8 cellular contexts compared by ENCODE assay signal in genomic region chr19:2084993-2085720, GRCh38. TPM values are rescaled to one million over a fixed set of nuclear protein-coding genes. Genes with fewer than 3 reads are reported as not detected.
DNase-seq lines count a peak whose midpoint lies in the region; ATAC-seq and TF ChIP-seq lines count a peak whose summit lies in the region.

No MANE protein-coding gene starts in this region.

- H3K9me3 ChIP-seq in body of pancreas = no peaks in the 10 kb centered on the region
- no peaks in the 10 kb centered on the region for H3K9me3 ChIP-seq in mesodermal cell (ENCODE audit: control insufficient read depth, low read length)

- peaks cover 9% of the 10 kb centered on the region for H3K4me1 ChIP-seq in body of pancreas
- peaks cover 18% of the 10 kb centered on the region for H3K4me1 ChIP-seq in mesodermal cell (ENCODE audit: control insufficient read depth, insufficient read depth, low read length, poor library complexity, severe bottlenecking)

- no peak for TF ChIP-seq CTCF in body of pancreas (IDR thresholded peaks at IDR 0.05)

- H3K36me3 ChIP-seq in body of pancreas (replicated peaks in 1 of 2; ENCODE audit: insufficient read depth in 1 of 2, low read depth in 2 of 2) = peaks cover 0 to 2% of the 10 kb centered on the region in 2 donors
- peaks cover 55% of the 10 kb centered on the region for H3K36me3 ChIP-seq in mesodermal cell (ENCODE audit: control insufficient read depth, insufficient read depth, low read length)

- DNase-seq in UCSD-AML1 (lab: John Stamatoyannopoulos, UW; ENCODE audit: unreplicated experiment) = peak; percentile 94
- peak in 3 of 4 donors; percentile 43 to 82 (median 49) for DNase-seq in body of pancreas
- peak; percentile 91 for DNase-seq in stimulated activated naive B cell treated with anti-CD40 and anti-IgM and Interleukin-4, amounts not matched to agents 10 μg/mL and 1 μg/mL and 100 μg/mL, for 72 hours
- DNase-seq in NCI-H524 treated with DMSO at 0.1 percent for 48 hours (lab: John Stamatoyannopoulos, UW) = no peak
- no peak for DNase-seq in SK-N-DZ (ENCODE audit: low spot score)

- ATAC-seq in GM18498 (IDR thresholded peaks at IDR 0.05; ENCODE audit: unreplicated experiment) (peak; percentile 47), HG03196 (IDR thresholded peaks at IDR 0.05; ENCODE audit: unreplicated experiment) (peak; percentile 26), body of pancreas (no peak)
- peak; percentile 41 to 49 for ATAC-seq in stimulated activated naive B cell treated with anti-CD40 and anti-IgM and Interleukin-4, amounts not matched to agents 10 μg/mL and 1 μg/mL and 100 μg/mL, for 72 hours (replicated peaks)

- intact Hi-C loops in body of pancreas (cut with DNase I) = loop anchor here (10.0 kb wide), 1 partner anchor 160 kb away; no protein-coding TSS in a partner anchor

- H3K9me3 Mint-ChIP-seq in stimulated activated naive B cell treated with anti-CD40 and anti-IgM and Interleukin-4, amounts not matched to agents 10 μg/mL and 1 μg/mL and 100 μg/mL, for 72 hours = no peaks in the 10 kb centered on the region

- H3K36me3 Mint-ChIP-seq in stimulated activated naive B cell treated with anti-CD40 and anti-IgM and Interleukin-4, amounts not matched to agents 10 μg/mL and 1 μg/mL and 100 μg/mL, for 72 hours = peaks cover 60 to 70% of the 10 kb centered on the region in 2 donors

- no peaks in the 10 kb centered on the region for H3K27me3 ChIP-seq in body of pancreas

- H3K4me1 Mint-ChIP-seq in stimulated activated naive B cell treated with anti-CD40 and anti-IgM and Interleukin-4, amounts not matched to agents 10 μg/mL and 1 μg/mL and 100 μg/mL, for 72 hours = peaks cover 66 to 94% of the 10 kb centered on the region in 2 donors

- TF ChIP-seq POLR2A in body of pancreas (IDR thresholded peaks at IDR 0.05) = peak in 1 of 3 donors; percentile 17

- H3K27ac ChIP-seq in body of pancreas (peak overlapping the region in 2 of 4 donors; percentile 34 to 53), mesodermal cell (ENCODE audit: low read depth, low read length, severe bottlenecking) (peak overlapping the region; percentile 62)

- peak overlapping the region; percentile 100 for H3K27ac Mint-ChIP-seq in stimulated activated naive B cell treated with anti-CD40 and anti-IgM and Interleukin-4, amounts not matched to agents 10 μg/mL and 1 μg/mL and 100 μg/mL, for 72 hours

- no peaks in the 10 kb centered on the region for H3K27me3 Mint-ChIP-seq in stimulated activated naive B cell treated with anti-CD40 and anti-IgM and Interleukin-4, amounts not matched to agents 10 μg/mL and 1 μg/mL and 100 μg/mL, for 72 hours

- H3K4me3 ChIP-seq in body of pancreas (no peak overlapping the region), mesodermal cell (ENCODE audit: extremely low read depth, insufficient read depth, low read length, poor library complexity, severe bottlenecking) (no peak overlapping the region)

- H3K4me3 Mint-ChIP-seq in stimulated activated naive B cell treated with anti-CD40 and anti-IgM and Interleukin-4, amounts not matched to agents 10 μg/mL and 1 μg/mL and 100 μg/mL, for 72 hours = peak overlapping the region; percentile 93 to 98

- WGBS in body of pancreas, 2 donors = 60 to 82% methylated on average over 11 to 28 of the region's 28 CpGs
- WGBS in mesodermal cell (ENCODE audit: insufficient coverage in 2 of 2), 2 experiments = 89 to 94% methylated on average over 22 to 23 of the region's 28 CpGs

RNA-seq across cellular contexts. Expression of gene MOB3A, which starts 11.0 kb away (rescaled TPM):
- total RNA-seq in body of pancreas = 10 to 100 TPM; 11.7 to 22.1 TPM
- polyA plus RNA-seq in mesodermal cell (2013, experiment 1 of 2) = 21.0 TPM
- 18.0 TPM for polyA plus RNA-seq in mesodermal cell (2013, experiment 2 of 2)
- 7.2 and 8.4 TPM in 2 replicates for polyA plus RNA-seq in SK-N-DZ (2014; cell fraction: cytosol; rRNA removed)
- polyA plus RNA-seq in SK-N-DZ (2014; cell fraction: nucleus; rRNA removed) = 3.4 and 4.2 TPM in 2 replicates

RNA-seq across cellular contexts. Expression of gene IZUMO4, which starts 11.6 kb away (rescaled TPM):
- 1 to 10 TPM; 3.4 to 4.0 TPM for total RNA-seq in body of pancreas
- 2.6 TPM for polyA plus RNA-seq in mesodermal cell (2013, experiment 1 of 2)
- polyA plus RNA-seq in mesodermal cell (2013, experiment 2 of 2) = 3.0 TPM
- 0.27 and 1.7 TPM in 2 replicates for polyA plus RNA-seq in SK-N-DZ (2014; cell fraction: cytosol; rRNA removed)
- 6.8 and 9.5 TPM in 2 replicates for polyA plus RNA-seq in SK-N-DZ (2014; cell fraction: nucleus; rRNA removed)

RNA-seq across cellular contexts. Expression of gene MKNK2, which starts 34.1 kb away (rescaled TPM):
- total RNA-seq in body of pancreas = 100 to 1,000 TPM; 180 to 273 TPM
- polyA plus RNA-seq in mesodermal cell (2013, experiment 1 of 2) = 76.9 TPM
- polyA plus RNA-seq in mesodermal cell (2013, experiment 2 of 2) = 67.5 TPM
- 43.2 and 44.6 TPM in 2 replicates for polyA plus RNA-seq in SK-N-DZ (2014; cell fraction: cytosol; rRNA removed)
- polyA plus RNA-seq in SK-N-DZ (2014; cell fraction: nucleus; rRNA removed) = 59.1 and 76.4 TPM in 2 replicates

Comparison
In these comparisons a context has a peak if more than half of its experiments do, and no peak if none do; other contexts are left out.
1. DNase-seq: peak in UCSD-AML1 (single experiment), body of pancreas (3 of 4) and stimulated activated naive B cell treated with anti-CD40 and anti-IgM and Interleukin-4, amounts not matched to agents 10 μg/mL and 1 μg/mL and 100 μg/mL, for 72 hours (single experiment); none in NCI-H524 treated with DMSO at 0.1 percent for 48 hours (single experiment) and SK-N-DZ (single experiment).